10 cellular contexts compared by ENCODE assay signal in genomic region chr16:23694707-23695373, GRCh38. TPM values are rescaled to one million over a fixed set of nuclear protein-coding genes. Genes with fewer than 3 reads are reported as not detected.
A peak's percentile ranks its signal among the peaks of the same experiment; 100 is the strongest.
DNase-seq lines count a peak whose midpoint lies in the region; ATAC-seq and TF ChIP-seq lines count a peak whose summit lies in the region.
"Had no signal": no experiment of that assay in that cellular context is flagged by ENCODE, and none has a peak within 500 bp of the region (broad histone marks: within the 10 kb centered on the region; RNA-seq: fewer than 3 reads in every experiment).

No MANE protein-coding gene starts in this region.

- TF ChIP-seq CTCF in mammary epithelial cell (conservative IDR thresholded peaks at IDR 0.05 in 1 of 2, IDR thresholded peaks at IDR 0.05 in 1 of 2; ENCODE audit: extremely low read depth in 1 of 2, insufficient read depth in 1 of 2, low read depth in 1 of 2, low read length in 2 of 2) (no peak), thoracic aorta (IDR thresholded peaks at IDR 0.05) (no peak)

- no peak for DNase-seq in activated T-cell treated with anti-CD3 and anti-CD28 coated beads, Interleukin-2, amount 50 U/mL, for 72 hours
- DNase-seq in activated T-cell treated with anti-CD3 and anti-CD28 coated beads, Interleukin-2, amount 50 U/mL, for 4 hours: no peak
- DNase-seq in mammary epithelial cell (no peak), iris pigment epithelial cell (ENCODE audit: low read depth) (peak; percentile 70), thoracic aorta (ENCODE audit: low spot score) (no peak), activated gamma-delta T cell (lab: John Stamatoyannopoulos, UW) (no peak), amygdala (lab: John Stamatoyannopoulos, UW) (no peak)
- DNase-seq: stimulated activated CD4-positive, alpha-beta T cell treated with anti-CD3 and anti-CD28 coated beads, Interleukin-1b, Interleukin-23, amount 100 ng/mL, for 48 hours had no signal

- no peaks in the 10 kb centered on the region for H3K9me3 Mint-ChIP-seq in activated T-cell treated with anti-CD3 and anti-CD28 coated beads, Interleukin-2, amount 50 U/mL, for 72 hours
- no peaks in the 10 kb centered on the region for H3K9me3 Mint-ChIP-seq in activated T-cell treated with anti-CD3 and anti-CD28 coated beads, Interleukin-2, amount 50 U/mL, for 4 hours

- H3K27me3 ChIP-seq in mammary epithelial cell (ENCODE audit: insufficient read depth, low read length) (no peaks in the 10 kb centered on the region), thoracic aorta (replicated peaks; ENCODE audit: insufficient read depth) (no peaks in the 10 kb centered on the region)

- no peaks in the 10 kb centered on the region for H3K79me2 ChIP-seq in mammary epithelial cell (ENCODE audit: insufficient read depth, low read length)

- dilution Hi-C loops in mammary epithelial cell (cut with HindIII; ENCODE audit: low sequenced_read_pairs): loop anchor here (5.0 kb wide), 2 partner anchors 37 to 87 kb away; no protein-coding TSS in a partner anchor

- no peak overlapping the region for H3K27ac Mint-ChIP-seq in activated T-cell treated with anti-CD3 and anti-CD28 coated beads, Interleukin-2, amount 50 U/mL, for 72 hours

- H3K4me3 ChIP-seq in mammary epithelial cell (replicated peaks in 1 of 3; ENCODE audit: insufficient read depth in 1 of 3, low read depth in 2 of 3, low read length in 3 of 3): no peak overlapping the region
- peak overlapping the region; percentile 60 for H3K4me3 ChIP-seq in thoracic aorta

- CTCF ChIA-PET in mammary epithelial cell (lab: Charles Lee; ENCODE audit: low non-redundant PET): no interaction called here

- WGBS in mammary epithelial cell (ENCODE audit: low coverage, missing lambda C conversion rate): 40% methylated on average over 25 of the region's 31 CpGs

- H3K36me3 Mint-ChIP-seq in activated T-cell treated with anti-CD3 and anti-CD28 coated beads, Interleukin-2, amount 50 U/mL, for 72 hours (ENCODE audit: insufficient read depth in 2 of 2): peaks cover 0 to 2% of the 10 kb centered on the region in 2 donors
- H3K36me3 Mint-ChIP-seq in activated T-cell treated with anti-CD3 and anti-CD28 coated beads, Interleukin-2, amount 50 U/mL, for 4 hours (ENCODE audit: insufficient read depth): peaks cover 4% of the 10 kb centered on the region

- H2AFZ ChIP-seq in mammary epithelial cell (ENCODE audit: low read depth, low read length): peak overlapping the region; percentile 52

- peaks cover 7% of the 10 kb centered on the region for H3K4me1 Mint-ChIP-seq in activated T-cell treated with anti-CD3 and anti-CD28 coated beads, Interleukin-2, amount 50 U/mL, for 72 hours (ENCODE audit: low read depth)
- peaks cover 7% of the 10 kb centered on the region for H3K4me1 Mint-ChIP-seq in activated T-cell treated with anti-CD3 and anti-CD28 coated beads, Interleukin-2, amount 50 U/mL, for 4 hours (ENCODE audit: low read depth)

- BruUV-seq in mammary epithelial cell (replicated peaks; lab: Mats Ljungman, UMichigan): no TSS peak

- H3K9me3 ChIP-seq in mammary epithelial cell (replicated peaks; ENCODE audit: insufficient read depth, low read length): no peaks in the 10 kb centered on the region
- H3K9me3 ChIP-seq in thoracic aorta: no peaks in the 10 kb centered on the region

- no peaks in the 10 kb centered on the region for H3K4me1 ChIP-seq in mammary epithelial cell (ENCODE audit: insufficient read depth, low read length)
- peaks cover 3 to 8% of the 10 kb centered on the region in 2 donors for H3K4me1 ChIP-seq in thoracic aorta (ENCODE audit: control insufficient read depth in 1 of 2, low read depth in 2 of 2)

- no peaks in the 10 kb centered on the region for H3K27me3 Mint-ChIP-seq in activated T-cell treated with anti-CD3 and anti-CD28 coated beads, Interleukin-2, amount 50 U/mL, for 72 hours (ENCODE audit: low read depth)
- peaks cover 2% of the 10 kb centered on the region for H3K27me3 Mint-ChIP-seq in activated T-cell treated with anti-CD3 and anti-CD28 coated beads, Interleukin-2, amount 50 U/mL, for 4 hours (ENCODE audit: low read depth)

- peak; percentile 20 to 23 for ATAC-seq in activated T-cell treated with anti-CD3 and anti-CD28 coated beads, Interleukin-2, amount 50 U/mL, for 72 hours (replicated peaks in 1 of 2)
- ATAC-seq in activated T-cell treated with anti-CD3 and anti-CD28 coated beads, Interleukin-2, amount 50 U/mL, for 4 hours: no peak
- no peak for ATAC-seq in thoracic aorta (ENCODE audit: insufficient number of reproducible peaks, low FRiP score, low read depth)
- ATAC-seq in HG03097 (IDR thresholded peaks at IDR 0.05; ENCODE audit: low FRiP score, unreplicated experiment): no peak

- H3K9ac ChIP-seq in mammary epithelial cell (ENCODE audit: insufficient read depth, low read length): no peak overlapping the region

- peak overlapping the region in 1 of 2 donors; percentile 46 for H3K4me3 Mint-ChIP-seq in activated T-cell treated with anti-CD3 and anti-CD28 coated beads, Interleukin-2, amount 50 U/mL, for 72 hours
- H3K4me3 Mint-ChIP-seq in activated T-cell treated with anti-CD3 and anti-CD28 coated beads, Interleukin-2, amount 50 U/mL, for 4 hours: no peak overlapping the region

- H3K36me3 ChIP-seq in mammary epithelial cell (ENCODE audit: insufficient read depth, low read length) (peaks cover 2% of the 10 kb centered on the region), thoracic aorta (peaks cover 10% of the 10 kb centered on the region)

- H3K27ac ChIP-seq in mammary epithelial cell (ENCODE audit: insufficient read depth, low read depth, low read length) (no peak overlapping the region), thoracic aorta (no peak overlapping the region)

- peak overlapping the region; percentile 52 for H3K4me2 ChIP-seq in mammary epithelial cell (ENCODE audit: insufficient read depth, low read depth, low read length)

- H4K20me1 ChIP-seq in mammary epithelial cell (ENCODE audit: insufficient read depth, low read length): no peaks in the 10 kb centered on the region

- in situ Hi-C loops in mammary epithelial cell (cut with MboI; ENCODE audit: low sequenced_read_pairs in 2 of 2): no loop called here

- intact Hi-C loops in mammary epithelial cell (cut with micrococcal nuclease): no loop called here

RNA-seq across cellular contexts. Expression of gene PLK1, which starts 16.2 kb away (rescaled TPM):
- total RNA-seq in activated T-cell treated with anti-CD3 and anti-CD28 coated beads, Interleukin-2, amount 50 U/mL, for 72 hours: 100 to 1,000 TPM in 1 of 2 donors, 10 to 100 TPM in 1; 79.5 to 110 TPM
- total RNA-seq in activated T-cell treated with anti-CD3 and anti-CD28 coated beads, Interleukin-2, amount 50 U/mL, for 4 hours: 1 to 10 TPM; 1.3 to 1.8 (median 1.5) TPM
- total RNA-seq in mammary epithelial cell (10 to 100 TPM in 1 of 2 donors, 1 to 10 TPM in 1; 2.0 to 57.9 TPM), thoracic aorta (1 to 10 TPM; 1.2 to 7.2 TPM)
- polyA plus RNA-seq in mammary epithelial cell: 111 TPM
- 100 TPM for polyA minus RNA-seq in mammary epithelial cell

RNA-seq across cellular contexts. Expression of gene ERN2, which starts 18.2 kb away (rescaled TPM):
- under 1 TPM in 1 of 2 donors, not detected in 1; 0.24 TPM for total RNA-seq in activated T-cell treated with anti-CD3 and anti-CD28 coated beads, Interleukin-2, amount 50 U/mL, for 72 hours
- total RNA-seq in activated T-cell treated with anti-CD3 and anti-CD28 coated beads, Interleukin-2, amount 50 U/mL, for 4 hours: under 1 TPM in 1 of 3 donors, not detected in 2; 0.08 TPM
- total RNA-seq in mammary epithelial cell (not detected), thoracic aorta (1 to 10 TPM in 1 of 2 donors, not detected in 1; 3.2 TPM)
- 0.06 TPM for polyA plus RNA-seq in mammary epithelial cell
- not detected for polyA minus RNA-seq in mammary epithelial cell
- total RNA-seq: LHCN-M2 had no signal

RNA-seq across cellular contexts. Expression of gene DCTN5, which starts 53.6 kb away (rescaled TPM):
- 10 to 100 TPM; 62.6 to 78.2 TPM for total RNA-seq in activated T-cell treated with anti-CD3 and anti-CD28 coated beads, Interleukin-2, amount 50 U/mL, for 72 hours
- 10 to 100 TPM; 80.1 to 99.5 (median 94.7) TPM for total RNA-seq in activated T-cell treated with anti-CD3 and anti-CD28 coated beads, Interleukin-2, amount 50 U/mL, for 4 hours
- total RNA-seq in mammary epithelial cell (10 to 100 TPM; 67.8 to 72.4 TPM), thoracic aorta (10 to 100 TPM; 23.5 to 38.3 TPM)
- 67.7 TPM for polyA plus RNA-seq in mammary epithelial cell
- polyA minus RNA-seq in mammary epithelial cell: 90.3 TPM

RNA-seq across cellular contexts. Expression of gene PALB2, which starts 53.7 kb away (rescaled TPM):
- total RNA-seq in activated T-cell treated with anti-CD3 and anti-CD28 coated beads, Interleukin-2, amount 50 U/mL, for 72 hours: 10 to 100 TPM; 22.2 to 31.7 TPM
- 10 to 100 TPM; 22.1 to 27.3 (median 22.9) TPM for total RNA-seq in activated T-cell treated with anti-CD3 and anti-CD28 coated beads, Interleukin-2, amount 50 U/mL, for 4 hours
- 10 to 100 TPM; 17.7 to 23.1 TPM for total RNA-seq in mammary epithelial cell
- polyA plus RNA-seq in mammary epithelial cell: 8.6 TPM
- polyA minus RNA-seq in mammary epithelial cell: 35.3 TPM
- 10 to 100 TPM in 1 of 2 donors, 1 to 10 TPM in 1; 5.1 to 14.2 TPM for total RNA-seq in thoracic aorta

RNA-seq across cellular contexts. Expression of gene CHP2, which starts 60.0 kb away (rescaled TPM):
- total RNA-seq in activated T-cell treated with anti-CD3 and anti-CD28 coated beads, Interleukin-2, amount 50 U/mL, for 72 hours: not detected
- not detected for total RNA-seq in activated T-cell treated with anti-CD3 and anti-CD28 coated beads, Interleukin-2, amount 50 U/mL, for 4 hours
- not detected for total RNA-seq in mammary epithelial cell
- not detected for polyA plus RNA-seq in mammary epithelial cell
- polyA minus RNA-seq in mammary epithelial cell: not detected
- not detected for total RNA-seq in thoracic aorta
- total RNA-seq: LHCN-M2 had no signal

Comparison
In these comparisons a context has a peak if more than half of its experiments do, and no peak if none do; other contexts are left out.
1. ATAC-seq: peak in activated T-cell treated with anti-CD3 and anti-CD28 coated beads, Interleukin-2, amount 50 U/mL, for 72 hours (2 of 2); none in activated T-cell treated with anti-CD3 and anti-CD28 coated beads, Interleukin-2, amount 50 U/mL, for 4 hours (0 of 2), thoracic aorta (single experiment) and HG03097 (single experiment).